ENCODE assay signal across 21 cellular contexts in the genomic region with DNA sequence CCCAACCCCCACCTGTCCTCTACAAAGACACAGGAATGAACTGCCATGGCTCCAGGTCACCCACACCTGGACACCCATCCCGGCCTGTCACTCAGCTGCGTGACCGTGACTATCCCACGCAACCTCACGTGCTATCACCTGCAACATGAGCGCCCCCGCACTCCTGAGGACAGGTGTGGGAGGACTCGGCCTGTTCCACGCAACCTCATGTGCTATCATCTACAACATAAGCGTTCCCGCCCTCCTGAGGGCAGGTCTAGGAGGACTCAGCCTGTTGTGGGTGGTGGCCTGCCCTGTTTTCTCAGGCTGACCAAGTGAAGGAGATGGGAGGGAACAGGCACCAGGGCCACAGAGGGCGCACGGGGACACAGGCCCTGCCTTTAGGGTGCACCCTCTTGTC. TPM values are rescaled to one million over a fixed set of nuclear protein-coding genes. Genes with fewer than 3 reads are reported as not detected.
"Had no signal": no experiment of that assay in that cellular context is flagged by ENCODE, and none has a peak within 500 bp of the region (broad histone marks: within the 10 kb centered on the region; RNA-seq: fewer than 3 reads in every experiment).

No MANE protein-coding gene starts in this region.

- ATAC-seq: lower lobe of right lung; naive thymus-derived CD4-positive, alpha-beta T cell; right cardiac atrium; T-helper 17 cell had no signal

- H3K4me3 ChIP-seq: breast epithelium, lower lobe of right lung, smooth muscle cell, transverse colon had no signal

- H3K27me3 ChIP-seq: breast epithelium, transverse colon had no signal

- H3K4me2 ChIP-seq: smooth muscle cell had no signal

- H3K4me3 Mint-ChIP-seq: activated naive CD8-positive, alpha-beta T cell; naive thymus-derived CD4-positive, alpha-beta T cell; T-helper 17 cell had no signal

- H3K36me3 Mint-ChIP-seq: activated naive CD8-positive, alpha-beta T cell had no signal

- H3K27ac ChIP-seq: breast epithelium, lower lobe of right lung, transverse colon had no signal

- H3K9me3 ChIP-seq: breast epithelium, lower lobe of right lung, transverse colon had no signal

- H3K36me3 ChIP-seq: breast epithelium, transverse colon had no signal

- H3K27ac Mint-ChIP-seq: activated naive CD8-positive, alpha-beta T cell; progenitor cell of endocrine pancreas; T-helper 17 cell had no signal

- DNase-seq: activated CD4-positive, alpha-beta T cell treated with anti-CD3 and anti-CD28 coated beads, Interleukin-2, amount 50 U/mL, for 1 hour; activated effector memory CD4-positive, alpha-beta T cell treated with Interleukin-2 at 50 U/mL for 16 hours; activated T-cell treated with anti-CD3 and anti-CD28 coated beads for 4 hours; anterior cingulate cortex; dermis blood vessel endothelial cell; hypothalamus; lower lobe of right lung; naive thymus-derived CD4-positive, alpha-beta T cell; occipital lobe; right cardiac atrium; stimulated activated naive CD4-positive, alpha-beta T cell; substantia nigra; T-helper 17 cell; transverse colon had no signal

- H3K27me3 Mint-ChIP-seq: activated naive CD8-positive, alpha-beta T cell; naive thymus-derived CD4-positive, alpha-beta T cell; progenitor cell of endocrine pancreas; T-helper 17 cell had no signal

RNA-seq across cellular contexts. Expression of gene LHX3, which starts 36.6 kb away (rescaled TPM):
- total RNA-seq: activated CD8-positive, alpha-beta memory T cell treated with anti-CD3 and anti-CD28 coated beads for 36 hours; breast epithelium; cerebellum; dermis blood vessel endothelial cell; lower lobe of right lung; occipital lobe; progenitor cell of endocrine pancreas; right cardiac atrium; smooth muscle cell; transverse colon had no signal
- polyA plus RNA-seq: esophagus; naive thymus-derived CD4-positive, alpha-beta T cell; right cardiac atrium; smooth muscle cell had no signal
